ENCODE assay signal across 8 cellular contexts in genomic region chr19:46990998-46991676, GRCh38. TPM values are rescaled to one million over a fixed set of nuclear protein-coding genes. Genes with fewer than 3 reads are reported as not detected.
DNase-seq lines count a peak whose midpoint lies in the region; ATAC-seq and TF ChIP-seq lines count a peak whose summit lies in the region.

No MANE protein-coding gene starts in this region.

- in situ Hi-C loops in GM13977 (cut with MboI; ENCODE audit: low pct_unique_long_range_greater_than_20kb, low sequenced_read_pairs, unreplicated experiment): no loop called here

- peak; percentile 53 for DNase-seq in 8988T
- DNase-seq in GM13977 (ENCODE audit: low spot score): peak; percentile 71
- peak; percentile 20 for DNase-seq in NCI-H345 treated with DMSO at 0.1 percent for 48 hours (lab: John Stamatoyannopoulos, UW; ENCODE audit: unreplicated experiment)
- DNase-seq in activated CD4-positive, alpha-beta T cell treated with anti-CD3 and anti-CD28 coated beads for 4 hours: peak; percentile 62 to 67
- peak; percentile 89 for DNase-seq in dermis blood vessel endothelial cell
- peak; percentile 81 for DNase-seq in left lobe of liver (ENCODE audit: low spot score)
- DNase-seq in stimulated activated CD4-positive, alpha-beta T cell treated with anti-CD3 and anti-CD28 coated beads, Interleukin-4, amount 100 ng/mL, for 1 hour: peak; percentile 61

- ATAC-seq in left lobe of liver (peak; percentile 77), GM18517 (IDR thresholded peaks at IDR 0.05; ENCODE audit: unreplicated experiment) (no peak)

- peak; percentile 82 for TF ChIP-seq CTCF in GM13977 (IDR thresholded peaks at IDR 0.05; ENCODE audit: extremely low read depth, insufficient read depth, missing control alignments)

RNA-seq across cellular contexts. Expression of gene NPAS1, which starts 28.5 kb away (rescaled TPM):
- total RNA-seq in dermis blood vessel endothelial cell (0.05 and 0.17 TPM in 2 replicates), left lobe of liver (0.08 TPM)

RNA-seq across cellular contexts. Expression of gene TMEM160, which starts 57.3 kb away (rescaled TPM):
- total RNA-seq in dermis blood vessel endothelial cell: 18.8 and 30.6 TPM in 2 replicates
- 19.2 TPM for total RNA-seq in left lobe of liver

Comparison
In these comparisons a context has a peak if more than half of its experiments do, and no peak if none do; other contexts are left out.
1. DNase-seq: peak in every context shown above with its lines; median percentile 89 in dermis blood vessel endothelial cell; 81 in left lobe of liver; 71 in GM13977; 64 in activated CD4-positive, alpha-beta T cell treated with anti-CD3 and anti-CD28 coated beads for 4 hours; 61 in stimulated activated CD4-positive, alpha-beta T cell treated with anti-CD3 and anti-CD28 coated beads, Interleukin-4, amount 100 ng/mL, for 1 hour; 53 in 8988T; 20 in NCI-H345 treated with DMSO at 0.1 percent for 48 hours.